Comparison of ENCODE assay signal across 27 cellular contexts in genomic region chr18:56282234-56283104, GRCh38.
"Had no signal": no experiment of that assay in that cellular context is flagged by ENCODE, and none has a peak within 500 bp of the region (broad histone marks: within the 10 kb centered on the region; RNA-seq: fewer than 3 reads in every experiment).

No MANE protein-coding gene starts in this region.

- FAIRE-seq: TTC549 had no signal

- H3K4me1 ChIP-seq: ascending aorta, breast epithelium had no signal

- H3K27me3 ChIP-seq: ascending aorta, brain microvascular endothelial cell, breast epithelium had no signal

- DNase-seq: activated B cell treated with CpG ODN at 0.5 μM for 24 hours; activated CD4-positive, alpha-beta memory T cell treated with anti-CD3 and anti-CD28 coated beads for 36 hours; activated CD4-positive, alpha-beta T cell treated with anti-CD3 and anti-CD28 coated beads for 4 hours; activated CD4-positive, alpha-beta T cell treated with anti-CD3 and anti-CD28 coated beads, Interleukin-2, amount 10 ng/mL, durations not matched to agents 24 days and 14 days; activated CD4-positive, alpha-beta T cell treated with anti-CD3 and anti-CD28 coated beads, Interleukin-2, amount 50 U/mL, for 1 hour; activated CD4-positive, alpha-beta T cell treated with anti-CD3 and anti-CD28 coated beads, Interleukin-2, amount 50 U/mL, for 4 hours; activated CD4-positive, CD25-positive, alpha-beta regulatory T cell treated with anti-CD3 and anti-CD28 coated beads, Interleukin-2, amount 50 U/mL, for 72 hours; activated CD8-positive, alpha-beta memory T cell treated with anti-CD3 and anti-CD28 coated beads, Interleukin-2, amount 50 U/mL, for 48 hours; activated CD8-positive, alpha-beta T cell treated with anti-CD3 and anti-CD28 coated beads for 36 hours; activated effector memory CD4-positive, alpha-beta T cell treated with Interleukin-2 at 50 U/mL for 16 hours; activated gamma-delta T cell; activated naive CD4-positive, alpha-beta T cell treated with anti-CD3 and anti-CD28 coated beads, Interleukin-2, amount 10 ng/mL, durations not matched to agents 7 days and 5 days; activated naive CD4-positive, alpha-beta T cell treated with Interleukin-2 at 50 U/mL for 16 hours; activated naive CD8-positive, alpha-beta T cell treated with anti-CD3 and anti-CD28 coated beads, Interleukin-2, amount 10 ng/mL, durations not matched to agents 7 days and 5 days; activated naive CD8-positive, alpha-beta T cell treated with anti-CD3 and anti-CD28 coated beads, Interleukin-2, amount 50 U/mL, for 24 hours; activated T-cell treated with anti-CD3 and anti-CD28 coated beads, Interleukin-2, amount 50 U/mL, for 24 hours; activated T-cell treated with anti-CD3 and anti-CD28 coated beads, Interleukin-2, amount 50 U/mL, for 48 hours; amygdala; anterior cingulate cortex; brain microvascular endothelial cell; central memory CD4-positive, alpha-beta T cell; T-helper 2 cell; T-helper 9 cell had no signal

- H3K36me3 ChIP-seq: ascending aorta, brain microvascular endothelial cell, breast epithelium had no signal

- H3K27ac ChIP-seq: ascending aorta, brain microvascular endothelial cell, breast epithelium, VCaP had no signal

- ATAC-seq: activated CD8-positive, alpha-beta T cell treated with anti-CD3 and anti-CD28 coated beads for 36 hours; activated naive CD8-positive, alpha-beta T cell treated with anti-CD3 and anti-CD28 coated beads, Interleukin-2, amount 50 U/mL, for 24 hours had no signal

- H3K9me3 ChIP-seq: ascending aorta, breast epithelium had no signal

- H3K4me3 ChIP-seq: ascending aorta, breast epithelium had no signal
